In the genomic region with DNA sequence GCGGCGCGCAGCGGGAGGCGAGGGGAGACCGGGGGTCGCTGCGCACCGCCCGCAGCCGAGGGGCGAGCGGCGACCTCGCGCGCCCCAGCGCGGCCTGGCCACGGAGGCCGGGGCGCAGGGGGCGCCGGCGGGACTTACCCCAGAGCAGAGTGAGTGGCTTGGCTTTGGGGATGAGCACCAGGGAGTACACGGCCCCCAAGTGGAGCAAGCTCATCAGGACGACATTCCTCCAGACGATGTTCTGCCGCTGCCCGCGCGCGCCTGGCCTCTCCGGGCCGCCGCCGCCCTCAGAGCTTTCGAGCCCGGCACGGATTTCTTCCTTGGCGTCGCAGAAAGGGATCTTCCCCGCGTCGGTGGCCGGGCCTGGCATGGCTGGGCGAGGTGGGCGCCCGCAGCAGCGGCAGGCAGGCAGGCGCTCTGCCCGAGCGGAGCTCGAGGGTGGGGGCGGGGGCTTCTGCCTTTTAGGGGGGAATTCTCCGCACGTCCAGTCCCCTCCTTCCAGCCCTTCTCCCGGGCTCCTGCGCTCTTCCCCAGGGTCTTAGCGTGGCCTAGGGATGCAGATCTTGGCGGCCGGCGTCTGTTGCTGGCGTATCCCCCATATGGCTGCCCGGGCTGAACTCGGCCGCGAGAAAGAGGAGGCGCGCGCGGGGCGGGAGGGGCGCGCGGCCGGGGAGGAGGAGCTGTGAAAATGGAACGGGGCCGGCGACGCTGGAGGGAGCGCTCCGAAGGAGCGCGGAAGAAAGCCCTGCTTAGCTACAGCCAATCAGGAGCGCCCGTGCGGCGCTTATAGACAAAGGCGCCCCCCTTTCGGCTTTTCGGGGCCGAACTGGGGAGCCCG, we compare ENCODE assay signal across 8 cellular contexts. TPM values are rescaled to one million over a fixed set of nuclear protein-coding genes. Genes with fewer than 3 reads are reported as not detected.
DNase-seq lines count a peak whose midpoint lies in the region; ATAC-seq and TF ChIP-seq lines count a peak whose summit lies in the region.

A gene (minus strand): TSS at position 629 of the 838 bp plus-strand sequence. CDS start 259 bp downstream, at position 370.

- H3K27ac ChIP-seq in left lung = no peak within 1 kb of the TSS

- ATAC-seq in HG02870 (IDR thresholded peaks at IDR 0.05; ENCODE audit: unreplicated experiment) (peak; percentile 83), left lung (peak; percentile 93)

- no peak for TF ChIP-seq CTCF in left lung (IDR thresholded peaks at IDR 0.05)

- peaks cover 0 to 54% of the 10 kb centered on the region in 2 donors for H3K27me3 ChIP-seq in left lung

- H3K4me1 ChIP-seq in left lung = peaks cover 8 to 25% of the 10 kb centered on the region in 2 donors

- no peaks in the 10 kb centered on the region for H3K36me3 ChIP-seq in left lung

- DNase-seq in NCI-H2196 (lab: John Stamatoyannopoulos, UW; ENCODE audit: unreplicated experiment) = peak; percentile 55
- no peak for DNase-seq in NCI-H2196 treated with DMSO at 0.1 percent for 48 hours (lab: John Stamatoyannopoulos, UW; ENCODE audit: unreplicated experiment)
- DNase-seq in NCI-H1930 (lab: John Stamatoyannopoulos, UW) = peak; percentile 33 to 43
- peak; percentile 66 for DNase-seq in activated CD4-positive, alpha-beta T cell treated with anti-CD3 and anti-CD28 coated beads for 48 hours
- peak; percentile 82 for DNase-seq in dermis blood vessel endothelial cell
- peak; percentile 75 to 85 for DNase-seq in left lung
- peak; percentile 44 for DNase-seq in stimulated activated CD4-positive, alpha-beta T cell treated with anti-CD3 and anti-CD28 coated beads, Interleukin-4, amount 100 ng/mL, for 1 hour

- no peaks in the 10 kb centered on the region for H3K9me3 ChIP-seq in left lung

- H3K4me3 ChIP-seq in left lung = peak within 1 kb of the TSS; percentile 62 to 76

- intact Hi-C loops in left lung (cut with DNase I) = no loop called here

RNA-seq across cellular contexts. Expression of the gene that starts here (rescaled TPM):
- total RNA-seq in dermis blood vessel endothelial cell (55.6 and 60.1 TPM in 2 replicates), left lung (10 to 100 TPM; 12.5 to 30.0 TPM)
